ENCODE assay signal across 1 cellular context in the genomic region with DNA sequence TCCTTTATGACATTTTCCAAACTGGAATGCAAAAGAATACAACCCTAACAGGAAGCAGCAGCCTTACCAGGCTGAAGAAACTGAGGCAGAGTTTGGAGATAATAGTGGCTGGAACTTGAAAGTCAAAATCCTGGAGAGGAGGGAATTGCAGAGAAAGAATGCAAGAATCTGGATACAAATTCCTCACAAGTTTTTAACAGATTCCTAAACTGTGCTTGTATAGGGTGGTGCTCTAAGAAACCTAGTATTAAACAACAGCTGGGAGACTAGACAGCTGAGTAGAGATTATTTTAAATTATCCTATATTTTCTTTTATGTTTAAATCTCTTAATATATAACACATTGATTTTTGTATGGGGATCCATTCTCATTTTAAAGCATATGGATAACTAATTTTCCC.
TF ChIP-seq lines count a peak whose summit lies in the region.

No MANE protein-coding gene starts in this region.

TF ChIP-seq in IMR-90, 13 proteins besides CTCF, POLR2A, EP300 and RAD21 (continued from another document):
- no peak for TF ChIP-seq CEBPB (IDR thresholded peaks at IDR 0.05; ENCODE audit: low read depth, low read length)
- TF ChIP-seq, protein P1, sequence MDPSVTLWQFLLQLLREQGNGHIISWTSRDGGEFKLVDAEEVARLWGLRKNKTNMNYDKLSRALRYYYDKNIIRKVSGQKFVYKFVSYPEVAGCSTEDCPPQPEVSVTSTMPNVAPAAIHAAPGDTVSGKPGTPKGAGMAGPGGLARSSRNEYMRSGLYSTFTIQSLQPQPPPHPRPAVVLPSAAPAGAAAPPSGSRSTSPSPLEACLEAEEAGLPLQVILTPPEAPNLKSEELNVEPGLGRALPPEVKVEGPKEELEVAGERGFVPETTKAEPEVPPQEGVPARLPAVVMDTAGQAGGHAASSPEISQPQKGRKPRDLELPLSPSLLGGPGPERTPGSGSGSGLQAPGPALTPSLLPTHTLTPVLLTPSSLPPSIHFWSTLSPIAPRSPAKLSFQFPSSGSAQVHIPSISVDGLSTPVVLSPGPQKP (IDR thresholded peaks at IDR 0.05; ENCODE audit: borderline replicate concordance, low read depth, low read length), result no peak
- TF ChIP-seq CHD1 (IDR thresholded peaks at IDR 0.05; ENCODE audit: low read depth, low read length), result no peak
- TF ChIP-seq RFX5 (IDR thresholded peaks at IDR 0.05; ENCODE audit: low read depth, low read length), result no peak
- no peak for TF ChIP-seq NFE2L2 (IDR thresholded peaks at IDR 0.05; ENCODE audit: low read depth, low read length)
